ENCODE assay signal across 21 cellular contexts in the genomic region with DNA sequence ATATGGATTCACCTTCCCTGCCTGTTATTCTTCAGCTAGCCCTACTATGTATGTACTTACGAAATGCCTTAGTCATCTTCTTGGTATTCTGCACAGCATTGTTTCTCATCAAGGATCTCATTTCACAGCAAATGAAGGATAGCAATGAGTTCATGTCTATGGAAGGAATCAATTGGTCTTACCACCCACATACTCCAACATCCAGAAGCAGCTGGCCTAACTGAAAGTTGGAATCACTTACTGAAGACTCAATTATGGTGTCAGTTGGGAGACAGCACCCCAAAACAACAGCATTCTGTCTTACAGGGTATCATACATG.
"Had no signal": no experiment of that assay in that cellular context is flagged by ENCODE, and none has a peak within 500 bp of the region (broad histone marks: within the 10 kb centered on the region; RNA-seq: fewer than 3 reads in every experiment).

No MANE protein-coding gene starts in this region.

- H3K9me3 ChIP-seq: colonic mucosa, thyroid gland had no signal

- DNase-seq: activated CD8-positive, alpha-beta memory T cell treated with anti-CD3 and anti-CD28 coated beads, Interleukin-2, amount 50 U/mL, for 4 hours; activated effector memory CD4-positive, alpha-beta T cell treated with anti-CD3 and anti-CD28 coated beads, Interleukin-2, amount 50 U/mL, for 16 hours; activated naive CD4-positive, alpha-beta T cell treated with anti-CD3 and anti-CD28 coated beads, Interleukin-2, amount 50 U/mL, for 16 hours; activated T-cell treated with anti-CD3 and anti-CD28 coated beads, Interleukin-2, amount 50 U/mL, for 72 hours; central memory CD4-positive, alpha-beta T cell; colonic mucosa; left ventricle myocardium inferior; mammary epithelial cell; midbrain; posterior cingulate gyrus; retina; stimulated activated CD4-positive, alpha-beta T cell treated with anti-CD3 and anti-CD28 coated beads, Interleukin-1b, Interleukin-23, amount 100 ng/mL, for 48 hours; stimulated activated CD8-positive, alpha-beta memory T cell treated with anti-CD3 and anti-CD28 coated beads, Interleukin-4, amount 100 ng/mL, for 48 hours; stimulated activated naive CD4-positive, alpha-beta T cell treated with Interleukin-2 at 50 U/mL for 16 hours; T1000 had no signal

- H3K9me3 Mint-ChIP-seq: activated CD4-positive, alpha-beta T cell treated with anti-CD3 and anti-CD28 coated beads, Interleukin-2, amount 10 ng/mL, durations not matched to agents 7 days and 5 days; activated T-cell treated with anti-CD3 and anti-CD28 coated beads, Interleukin-2, amount 50 U/mL, for 72 hours; nephron had no signal

- H3K27me3 ChIP-seq: colonic mucosa, thyroid gland had no signal

- H3K4me1 ChIP-seq: colonic mucosa, foreskin keratinocyte, left ventricle myocardium inferior had no signal

- H3K27ac Mint-ChIP-seq: activated CD4-positive, alpha-beta T cell treated with anti-CD3 and anti-CD28 coated beads, Interleukin-2, amount 10 ng/mL, durations not matched to agents 7 days and 5 days; activated T-cell treated with anti-CD3 and anti-CD28 coated beads, Interleukin-2, amount 50 U/mL, for 72 hours; nephron had no signal

- H3K27ac ChIP-seq: colonic mucosa, foreskin keratinocyte, left ventricle myocardium inferior, thyroid gland had no signal

- FAIRE-seq: endometrium, keratinocyte had no signal

- H3K4me3 Mint-ChIP-seq: activated CD4-positive, alpha-beta T cell treated with anti-CD3 and anti-CD28 coated beads, Interleukin-2, amount 10 ng/mL, durations not matched to agents 7 days and 5 days; nephron had no signal

- H3K4me3 ChIP-seq: colonic mucosa, left ventricle myocardium inferior, thyroid gland had no signal

- H3K4me1 Mint-ChIP-seq: nephron had no signal

- H3K36me3 ChIP-seq: colonic mucosa, left ventricle myocardium inferior, thyroid gland had no signal
